8 cellular contexts compared by ENCODE assay signal in the genomic region with DNA sequence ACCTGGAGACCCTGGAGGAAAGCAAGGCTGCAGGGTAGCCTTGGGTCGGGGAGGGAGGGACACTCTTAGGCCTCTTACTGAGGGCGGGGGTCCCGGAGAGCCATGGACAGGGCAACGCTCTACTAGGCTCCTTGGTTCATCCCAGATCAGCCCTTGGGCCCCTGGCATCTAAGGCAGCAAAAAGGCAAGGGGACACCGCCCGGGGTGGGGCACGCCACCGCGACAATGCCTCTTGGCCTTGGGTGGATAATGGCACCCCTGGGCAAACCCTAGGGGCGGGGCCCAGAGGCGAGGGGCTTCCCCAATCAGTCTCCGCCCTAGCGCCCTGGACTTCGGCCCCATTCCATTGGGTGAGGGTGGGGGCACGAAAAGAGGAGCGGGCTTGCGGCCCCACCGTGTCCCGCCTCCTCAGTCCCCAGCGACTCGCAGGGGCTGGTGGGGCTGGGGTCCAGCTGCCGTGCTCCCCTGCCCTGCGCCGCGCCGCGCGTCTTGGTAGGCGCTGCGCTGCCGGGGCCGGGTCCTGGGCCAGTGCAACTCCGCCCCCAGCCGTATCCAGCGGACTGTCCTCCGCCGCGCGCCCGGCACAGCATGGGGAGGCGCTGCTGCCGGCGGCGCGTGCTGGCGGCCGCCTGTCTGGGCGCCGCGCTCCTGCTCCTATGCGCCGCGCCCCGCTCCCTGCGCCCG. TPM values are rescaled to one million over a fixed set of nuclear protein-coding genes. Genes with fewer than 3 reads are reported as not detected.
DNase-seq lines count a peak whose midpoint lies in the region; ATAC-seq, FAIRE-seq and TF ChIP-seq lines count a peak whose summit lies in the region.

A gene with protein sequence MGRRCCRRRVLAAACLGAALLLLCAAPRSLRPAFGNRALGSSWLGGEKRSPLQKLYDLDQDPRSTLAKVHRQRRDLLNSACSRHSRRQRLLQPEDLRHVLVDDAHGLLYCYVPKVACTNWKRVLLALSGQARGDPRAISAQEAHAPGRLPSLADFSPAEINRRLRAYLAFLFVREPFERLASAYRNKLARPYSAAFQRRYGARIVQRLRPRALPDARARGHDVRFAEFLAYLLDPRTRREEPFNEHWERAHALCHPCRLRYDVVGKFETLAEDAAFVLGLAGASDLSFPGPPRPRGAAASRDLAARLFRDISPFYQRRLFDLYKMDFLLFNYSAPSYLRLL (plus strand): TSS at position 411 of the 684 bp plus-strand sequence. CDS start 178 bp downstream, at position 589.

- peak within 1 kb of the TSS; percentile 57 for H3K4me3 ChIP-seq in A549
- peak within 1 kb of the TSS; percentile 40 for H3K4me3 ChIP-seq in HEK293 (ENCODE audit: low read depth, low read length)
- H3K4me3 ChIP-seq in parathyroid adenoma (ENCODE audit: low read depth, low read length): no peak within 1 kb of the TSS

- POLR2A ChIA-PET in A549 (lab: Yijun Ruan, JAX): no interaction called here
- POLR2A ChIA-PET in HEK293 (lab: Yijun Ruan, JAX): no interaction called here

- H3K79me2 ChIP-seq in parathyroid adenoma: no peaks in the 10 kb centered on the region

- H3K36me3 ChIP-seq in HEK293 (ENCODE audit: control insufficient read depth in 2 of 2, insufficient read depth in 1 of 2, low read length in 2 of 2): no peaks in the 10 kb centered on the region
- H3K36me3 ChIP-seq in parathyroid adenoma (ENCODE audit: control insufficient read depth, insufficient read depth, low read length): no peaks in the 10 kb centered on the region

- intact Hi-C loops in Right ventricle myocardium superior (cut with DNase I): loop anchor here (10.0 kb wide), 1 partner anchor 1021 kb away; no protein-coding TSS in a partner anchor

- peaks cover 3% of the 10 kb centered on the region for H3K27me3 ChIP-seq in parathyroid adenoma (ENCODE audit: control insufficient read depth, insufficient read depth, low read length)

- peak within 1 kb of the TSS; percentile 92 for H3K4me2 ChIP-seq in A549
- H3K4me2 ChIP-seq in parathyroid adenoma (ENCODE audit: low read length): peak within 1 kb of the TSS; percentile 74

- DNase-seq in A549 (ENCODE audit: low read depth in 1 of 2, low spot score in 1 of 2) (peak; percentile 35 to 51), SW480 (ENCODE audit: low spot score) (peak; percentile 77), Right ventricle myocardium superior (peak; percentile 76), RCC 7860 (ENCODE audit: low spot score) (no peak)
- no peak for DNase-seq in activated naive CD4-positive, alpha-beta T cell treated with Interleukin-2 at 50 U/mL for 16 hours

- no CpG with 5 or more reads among the region's 56 CpGs for WGBS in A549 (ENCODE audit: missing lambda C conversion rate)

- no peak for TF ChIP-seq POLR2A in A549 (IDR thresholded peaks at IDR 0.05; ENCODE audit: low read length)

- TF ChIP-seq RAD21 in A549 (conservative IDR thresholded peaks at IDR 0.05 in 1 of 2, IDR thresholded peaks at IDR 0.05 in 1 of 2): no peak

- CTCF ChIA-PET in A549 (lab: Yijun Ruan, JAX): interaction anchor here (1.3 to 2.9 kb wide), 11 partner anchors 11 to 1024 kb away, joined by 3 to 21 read pairs (median 6); no protein-coding TSS in a partner anchor
- CTCF ChIA-PET in HEK293 (lab: Yijun Ruan, JAX): interaction anchor here (0.7 to 1.6 kb wide), 4 partner anchors 9 to 52 kb away, joined by 3 to 5 read pairs (median 3); no protein-coding TSS in a partner anchor

- no peak; the same call in 2 of the 3 replicates for TF ChIP-seq CTCF in A549 (IDR thresholded peaks at IDR 0.05)
- no peak for TF ChIP-seq CTCF in HEK293 (tag by site-specific recombination; IDR thresholded peaks at IDR 0.05)
- TF ChIP-seq CTCF in parathyroid adenoma (IDR thresholded peaks at IDR 0.05): no peak

- peak within 1 kb of the TSS; percentile 61 for H2AFZ ChIP-seq in parathyroid adenoma

- H3K4me1 ChIP-seq in A549 (peaks cover 14% of the 10 kb centered on the region), HEK293 (ENCODE audit: control insufficient read depth, insufficient read depth, low read length) (no peaks in the 10 kb centered on the region), parathyroid adenoma (peaks cover 5% of the 10 kb centered on the region)

- ATAC-seq in A549: peak; percentile 73 to 86
- ATAC-seq in Right ventricle myocardium superior (ENCODE audit: poor library complexity): peak; percentile 84
- ATAC-seq in GM21360 (IDR thresholded peaks at IDR 0.05; ENCODE audit: unreplicated experiment): no peak

- H3K9me3 ChIP-seq in A549 (no peaks in the 10 kb centered on the region), HEK293 (ENCODE audit: control insufficient read depth, insufficient read depth, low read depth, low read length) (no peaks in the 10 kb centered on the region), parathyroid adenoma (ENCODE audit: control insufficient read depth, low read length) (no peaks in the 10 kb centered on the region)

- H3K9ac ChIP-seq in parathyroid adenoma: no peak within 1 kb of the TSS

- TF ChIP-seq EP300 in A549 (IDR thresholded peaks at IDR 0.05): no peak

- no peak for FAIRE-seq in A549 (lab: Jason Lieb, UNC)
- no peak for FAIRE-seq in RCC 7860 (lab: Jason Lieb, UNC)

- H3K27ac ChIP-seq in A549: peak within 1 kb of the TSS; percentile 71 to 85
- no peak within 1 kb of the TSS for H3K27ac ChIP-seq in HEK293 (ENCODE audit: extremely low read depth, low read depth, low read length)
- no peak within 1 kb of the TSS for H3K27ac ChIP-seq in parathyroid adenoma

TF ChIP-seq in A549, 52 proteins besides CTCF, POLR2A, EP300 and RAD21 (continues in another document):
- TF ChIP-seq, protein P1, sequence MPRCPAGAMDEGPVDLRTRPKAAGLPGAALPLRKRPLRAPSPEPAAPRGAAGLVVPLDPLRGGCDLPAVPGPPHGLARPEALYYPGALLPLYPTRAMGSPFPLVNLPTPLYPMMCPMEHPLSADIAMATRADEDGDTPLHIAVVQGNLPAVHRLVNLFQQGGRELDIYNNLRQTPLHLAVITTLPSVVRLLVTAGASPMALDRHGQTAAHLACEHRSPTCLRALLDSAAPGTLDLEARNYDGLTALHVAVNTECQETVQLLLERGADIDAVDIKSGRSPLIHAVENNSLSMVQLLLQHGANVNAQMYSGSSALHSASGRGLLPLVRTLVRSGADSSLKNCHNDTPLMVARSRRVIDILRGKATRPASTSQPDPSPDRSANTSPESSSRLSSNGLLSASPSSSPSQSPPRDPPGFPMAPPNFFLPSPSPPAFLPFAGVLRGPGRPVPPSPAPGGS (IDR thresholded peaks at IDR 0.05): no peak
- no peak for TF ChIP-seq POLR2AphosphoS2 (conservative IDR thresholded peaks at IDR 0.05; ENCODE audit: low read length)
- TF ChIP-seq, protein P2, sequence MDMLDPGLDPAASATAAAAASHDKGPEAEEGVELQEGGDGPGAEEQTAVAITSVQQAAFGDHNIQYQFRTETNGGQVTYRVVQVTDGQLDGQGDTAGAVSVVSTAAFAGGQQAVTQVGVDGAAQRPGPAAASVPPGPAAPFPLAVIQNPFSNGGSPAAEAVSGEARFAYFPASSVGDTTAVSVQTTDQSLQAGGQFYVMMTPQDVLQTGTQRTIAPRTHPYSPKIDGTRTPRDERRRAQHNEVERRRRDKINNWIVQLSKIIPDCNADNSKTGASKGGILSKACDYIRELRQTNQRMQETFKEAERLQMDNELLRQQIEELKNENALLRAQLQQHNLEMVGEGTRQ (IDR thresholded peaks at IDR 0.05): no peak
- no peak for TF ChIP-seq ZSCAN20 (CRISPR knock-in tag; IDR thresholded peaks at IDR 0.05)
- TF ChIP-seq FOSL2 (IDR thresholded peaks at IDR 0.05): no peak
- no peak for TF ChIP-seq FOSL2 (CRISPR knock-in tag; IDR thresholded peaks at IDR 0.05)
- TF ChIP-seq SREBF2 (IDR thresholded peaks at IDR 0.05): no peak
- no peak for TF ChIP-seq HOXA7 (CRISPR knock-in tag; IDR thresholded peaks at IDR 0.05)
- no peak for TF ChIP-seq EHF (CRISPR knock-in tag; IDR thresholded peaks at IDR 0.05)

TF ChIP-seq in HEK293, 187 proteins besides CTCF, POLR2A, EP300 and RAD21 (continues in another document):
- TF ChIP-seq ZSCAN16 (tag by site-specific recombination; IDR thresholded peaks at IDR 0.05) (no peak), ZNF529 (tag by site-specific recombination; IDR thresholded peaks at IDR 0.05; ENCODE audit: insufficient replicate concordance) (no peak), IKZF3 (tag by site-specific recombination; IDR thresholded peaks at IDR 0.05) (no peak), ZNF777 (tag by site-specific recombination; IDR thresholded peaks at IDR 0.05; ENCODE audit: borderline replicate concordance) (no peak), ELK4 (IDR thresholded peaks at IDR 0.05; ENCODE audit: borderline replicate concordance, low read depth, low read length) (no peak), ZNF488 (tag by site-specific recombination; IDR thresholded peaks at IDR 0.05) (no peak), ZNF544 (tag by site-specific recombination; IDR thresholded peaks at IDR 0.05) (no peak), ZFP41 (tag by site-specific recombination; IDR thresholded peaks at IDR 0.05; ENCODE audit: borderline replicate concordance) (no peak), ZNF548 (tag by site-specific recombination; IDR thresholded peaks at IDR 0.05) (no peak), ZNF561 (tag by site-specific recombination; IDR thresholded peaks at IDR 0.05; ENCODE audit: borderline replicate concordance) (0 out of 2 replicates have a peak, but pooled peaks have one; percentile 29), ZNF24 (tag by site-specific recombination; IDR thresholded peaks at IDR 0.05) (no peak), ZSCAN30 (tag by site-specific recombination; IDR thresholded peaks at IDR 0.05) (no peak)

RNA-seq across cellular contexts. Expression of the gene that starts here (rescaled TPM):
- polyA plus RNA-seq in A549 (2011; rRNA removed) (0.26 and 0.30 TPM in 2 replicates), A549 (2017; fragmentation: RNase III; extraction: RNeasy Plus Mini Kit Qiagen cat#74134 plus additional on column Dnase treatment) (0.49 to 0.59 TPM (median 0.52 TPM) in 3 replicates)
- polyA plus RNA-seq in A549 (2012; cell fraction: cytosol; rRNA removed): 1.1 and 1.7 TPM in 2 replicates
- polyA plus RNA-seq in A549 (2012; cell fraction: nucleus; rRNA removed): 1.4 and 2.9 TPM in 2 replicates
- polyA minus RNA-seq in A549 (2011; rRNA and poly(A)+ RNA removed): 0.25 TPM in 1 of 2 replicates, not detected in the other
- 0.11 TPM for total RNA-seq in Right ventricle myocardium superior

Comparison
In these comparisons a context has a peak if more than half of its experiments do, and no peak if none do; other contexts are left out.
1. Peak in DNase-seq and ATAC-seq in Right ventricle myocardium superior; RNA of the gene not detected or under 1 TPM.
2. DNase-seq: peak in A549 (2 of 2) and SW480 (single experiment); none in activated naive CD4-positive, alpha-beta T cell treated with Interleukin-2 at 50 U/mL for 16 hours (single experiment) and RCC 7860 (single experiment).
3. H3K27ac ChIP-seq: peak in A549 (2 of 2); none in HEK293 (single experiment) and parathyroid adenoma (single experiment).